In genomic region chr22:37906364-37907008, GRCh38 we compare ENCODE assay signal across 6 cellular contexts. TPM values are rescaled to one million over a fixed set of nuclear protein-coding genes. Genes with fewer than 3 reads are reported as not detected.
DNase-seq lines count a peak whose midpoint lies in the region; ATAC-seq, FAIRE-seq and TF ChIP-seq lines count a peak whose summit lies in the region.

No MANE protein-coding gene starts in this region.

- no peaks in the 10 kb centered on the region for H3K36me3 ChIP-seq in pancreas

- intact Hi-C loops in pancreas (cut with DNase I) = no loop called here

- no peaks in the 10 kb centered on the region for H3K9me3 ChIP-seq in pancreas

- H3K4me1 ChIP-seq in pancreas = no peaks in the 10 kb centered on the region

- no peaks in the 10 kb centered on the region for H3K27me3 ChIP-seq in pancreas

- H3K4me3 ChIP-seq in pancreas = peak overlapping the region; percentile 36 to 73 (median 65)

- ATAC-seq in GM19328 (IDR thresholded peaks at IDR 0.05; ENCODE audit: unreplicated experiment) = peak; percentile 32
- peak in 3 of 4 donors; percentile 7 to 38 (median 26) for ATAC-seq in pancreas
- no peak for ATAC-seq in HG03139 (IDR thresholded peaks at IDR 0.05; ENCODE audit: unreplicated experiment)

- WGBS in pancreas, 2 donors = 0 to 1% methylated on average over 54 to 75 of the region's 75 CpGs

- TF ChIP-seq CTCF in pancreas (IDR thresholded peaks at IDR 0.05) = no peak

- no peak for FAIRE-seq in pancreas (lab: Jason Lieb, UNC)

- peak; percentile 45 for DNase-seq in NCI-H69 (lab: John Stamatoyannopoulos, UW)
- DNase-seq in cerebellum (ENCODE audit: low spot score) = peak; percentile 25
- peak in 3 of 6 donors; percentile 69 to 72 (median 69) for DNase-seq in pancreas
- no peak for DNase-seq in glomerular visceral epithelial cell (ENCODE audit: extremely low spot score)

- peak overlapping the region; percentile 1 to 58 (median 40) for H3K27ac ChIP-seq in pancreas

RNA-seq across cellular contexts. Expression of gene MICALL1, which starts 0.4 kb away (rescaled TPM):
- total RNA-seq in cerebellum = 16.8 TPM
- 10 to 100 TPM; 16.5 to 22.3 (median 19.3) TPM for total RNA-seq in pancreas
- 10 to 100 TPM in 1 of 2 donors, 1 to 10 TPM in 1; 8.8 to 19.5 TPM for polyA plus RNA-seq in pancreas

RNA-seq across cellular contexts. Expression of gene C22orf23, which starts 46.9 kb away (rescaled TPM):
- total RNA-seq in cerebellum (1.4 TPM), pancreas (under 1 TPM in 4 of 6 donors, not detected in 2; 0.09 to 0.31 (median 0.22) TPM)
- under 1 TPM; 0.38 to 0.68 TPM for polyA plus RNA-seq in pancreas

RNA-seq across cellular contexts. Expression of gene POLR2F, which starts 47.0 kb away (rescaled TPM):
- total RNA-seq in cerebellum (29.1 TPM), pancreas (10 to 100 TPM; 21.2 to 32.5 (median 27.7) TPM)
- polyA plus RNA-seq in pancreas = 10 to 100 TPM; 61.9 to 74.5 TPM

RNA-seq across cellular contexts. Expression of gene EIF3L, which starts 57.3 kb away (rescaled TPM):
- total RNA-seq in cerebellum (387 TPM), pancreas (100 to 1,000 TPM; 267 to 412 (median 348) TPM)
- polyA plus RNA-seq in pancreas = 100 to 1,000 TPM; 162 to 242 TPM
